In genomic region chr1:59971464-59971911, GRCh38 we compare ENCODE assay signal across 8 cellular contexts. TPM values are rescaled to one million over a fixed set of nuclear protein-coding genes. Genes with fewer than 3 reads are reported as not detected.
A peak's percentile ranks its signal among the peaks of the same experiment; 100 is the strongest.
DNase-seq lines count a peak whose midpoint lies in the region; ATAC-seq and TF ChIP-seq lines count a peak whose summit lies in the region.

No MANE protein-coding gene starts in this region.

- no peak overlapping the region for H3K4me3 ChIP-seq in choroid plexus epithelial cell (ENCODE audit: low read depth, low read length)

- peak; percentile 56 for DNase-seq in NCI-H2107 (lab: John Stamatoyannopoulos, UW)
- DNase-seq in UCSD-AML1 (lab: John Stamatoyannopoulos, UW; ENCODE audit: unreplicated experiment), result peak; percentile 59
- peak; percentile 70 for DNase-seq in choroid plexus epithelial cell (ENCODE audit: low read depth)
- DNase-seq in left lobe of liver (ENCODE audit: low spot score), result peak; percentile 63
- DNase-seq in stimulated activated CD4-positive, alpha-beta T cell treated with anti-CD3 and anti-CD28 coated beads, Interleukin-2, amount 100 ng/mL, for 48 hours, result peak; percentile 52 to 57

- ATAC-seq in HG02798 (IDR thresholded peaks at IDR 0.05; ENCODE audit: poor library complexity, unreplicated experiment) (peak; percentile 71), left lobe of liver (peak; percentile 97), GM19324 (IDR thresholded peaks at IDR 0.05; ENCODE audit: low FRiP score, unreplicated experiment) (no peak)

- peak; percentile 2 for TF ChIP-seq CTCF in GM12801 (IDR thresholded peaks at IDR 0.05; ENCODE audit: extremely low read depth, insufficient read length)
- TF ChIP-seq CTCF in choroid plexus epithelial cell (conservative IDR thresholded peaks at IDR 0.05; ENCODE audit: low read depth, low read length), result peak; percentile 94

RNA-seq across cellular contexts. Expression of gene CYP2J2, which starts 44.9 kb away (rescaled TPM):
- total RNA-seq in left lobe of liver, result 61.9 TPM
